ENCODE assay signal across 10 cellular contexts in the genomic region with DNA sequence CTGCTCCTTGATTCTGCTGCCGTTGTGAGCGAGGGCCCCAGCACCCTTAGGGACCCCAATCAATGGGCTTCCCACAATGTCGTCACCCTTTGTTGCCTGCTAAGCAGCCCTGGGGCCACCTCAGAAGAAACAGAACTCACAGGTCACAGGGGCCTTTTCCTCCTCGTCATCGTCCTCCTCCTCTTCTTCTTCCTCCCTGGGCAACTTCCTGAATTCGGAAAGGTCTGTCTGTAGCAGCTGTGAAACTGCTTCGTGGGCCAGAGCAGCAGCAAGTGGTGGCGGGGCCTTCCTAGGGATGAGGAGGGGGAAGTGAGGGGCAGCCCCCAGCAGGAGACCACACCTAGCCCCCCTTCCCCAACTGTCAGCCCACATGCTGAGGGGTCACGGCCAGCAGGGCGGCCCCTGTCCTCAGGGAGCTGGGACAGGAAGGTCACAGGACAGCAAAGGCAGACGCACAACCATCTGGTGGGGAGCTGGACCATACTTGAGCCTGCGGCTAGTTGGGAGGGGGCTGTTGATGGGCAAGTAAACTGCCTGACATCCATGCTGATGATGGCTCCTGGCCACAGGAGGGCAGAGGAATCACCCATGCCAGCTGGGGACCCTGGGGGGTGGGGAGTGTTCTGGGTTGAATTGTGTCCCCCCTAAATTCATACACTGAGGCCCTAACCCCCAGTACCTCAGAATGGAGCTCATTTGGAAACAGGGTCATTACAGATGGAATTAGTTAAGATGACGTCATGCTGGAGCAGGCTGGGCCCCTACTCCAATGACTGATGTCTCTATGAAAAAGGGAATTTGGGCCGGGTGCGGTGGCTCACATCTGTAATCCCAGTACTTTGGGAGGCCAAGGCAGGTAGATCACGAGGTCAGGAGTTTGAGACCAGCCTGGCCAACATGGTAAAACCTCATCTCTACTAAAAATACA. TPM values are rescaled to one million over a fixed set of nuclear protein-coding genes. Genes with fewer than 3 reads are reported as not detected.
DNase-seq lines count a peak whose midpoint lies in the region; TF ChIP-seq lines count a peak whose summit lies in the region.
"Had no signal": no experiment of that assay in that cellular context is flagged by ENCODE, and none has a peak within 500 bp of the region (broad histone marks: within the 10 kb centered on the region; RNA-seq: fewer than 3 reads in every experiment).

No MANE protein-coding gene starts in this region.

- no peak overlapping the region for H4K91ac ChIP-seq in trophoblast cell (ENCODE audit: low read depth, low read length)

- H4K20me1 ChIP-seq in smooth muscle cell (ENCODE audit: low read depth): no peaks in the 10 kb centered on the region

- peaks cover 18% of the 10 kb centered on the region for H3F3A ChIP-seq in smooth muscle cell (ENCODE audit: low read depth)

- peaks cover 4% of the 10 kb centered on the region for H3K79me1 ChIP-seq in trophoblast cell (ENCODE audit: low read length)

- H3K23ac ChIP-seq in trophoblast cell (ENCODE audit: low read length): no peak overlapping the region

- H2AFZ ChIP-seq in trophoblast cell (ENCODE audit: insufficient read depth, low read length, poor library complexity) (no peak overlapping the region), smooth muscle cell (ENCODE audit: low read depth) (no peak overlapping the region)

- no peak overlapping the region for H2BK120ac ChIP-seq in trophoblast cell (ENCODE audit: insufficient read depth, low read length, poor library complexity)

- H2AK5ac ChIP-seq in trophoblast cell (ENCODE audit: low read length): no peak overlapping the region

- H3K9me3 ChIP-seq in Peyer's patch (no peaks in the 10 kb centered on the region), esophagus squamous epithelium (no peaks in the 10 kb centered on the region), trophoblast cell (ENCODE audit: insufficient read depth, low read depth, low read length) (peaks cover 3% of the 10 kb centered on the region), smooth muscle cell (replicated peaks; ENCODE audit: low read depth) (no peaks in the 10 kb centered on the region)

- H3K4ac ChIP-seq in trophoblast cell (ENCODE audit: low read depth, low read length): no peak overlapping the region

- 71 to 77% methylated on average over 4 to 8 of the region's 16 CpGs for WGBS in esophagus squamous epithelium, 2 donors
- no CpG with 5 or more reads among the region's 16 CpGs for WGBS in trophoblast cell (ENCODE audit: extremely low coverage, insufficient coverage, insufficient read length)
- WGBS in smooth muscle cell (ENCODE audit: low lambda C conversion rate): 95% methylated on average over 16 of the region's 16 CpGs

- H3K27me3 ChIP-seq in Peyer's patch (no peaks in the 10 kb centered on the region), esophagus squamous epithelium (no peaks in the 10 kb centered on the region), trophoblast cell (ENCODE audit: insufficient read depth, low read length) (no peaks in the 10 kb centered on the region), smooth muscle cell (ENCODE audit: low read depth) (no peaks in the 10 kb centered on the region)

- peak overlapping the region; percentile 48 for H4K12ac ChIP-seq in trophoblast cell (ENCODE audit: low read depth, low read length)

- peak overlapping the region; percentile 15 to 95 (median 88) for H3K27ac ChIP-seq in Peyer's patch
- H3K27ac ChIP-seq in esophagus squamous epithelium: peak overlapping the region; percentile 92 to 96 (median 96)
- no peak overlapping the region for H3K27ac ChIP-seq in trophoblast cell (ENCODE audit: low read depth, low read length)
- H3K27ac ChIP-seq in smooth muscle cell (ENCODE audit: low read depth): no peak overlapping the region

- DNase-seq in CMK (ENCODE audit: low read depth): peak; percentile 47
- DNase-seq in Peyer's patch: no peak
- no peak for DNase-seq in esophagus squamous epithelium (lab: John Stamatoyannopoulos, UW)
- DNase-seq in trophoblast cell: peak; percentile 9 to 12
- no peak for DNase-seq in smooth muscle cell (lab: John Stamatoyannopoulos, UW; ENCODE audit: unreplicated experiment)
- no peak for DNase-seq in nucleus accumbens (lab: John Stamatoyannopoulos, UW)
- no peak for DNase-seq in OCI-M1 (lab: John Stamatoyannopoulos, UW)
- DNase-seq in AG20443 (ENCODE audit: low spot score): no peak
- DNase-seq: activated CD4-positive, CD25-positive, alpha-beta regulatory T cell treated with anti-CD3 and anti-CD28 coated beads, Interleukin-2, amount 50 U/mL, for 72 hours; NCI-H1092 had no signal

- peaks cover 0 to 6% (median 0%) of the 10 kb centered on the region in 3 donors for H3K36me3 ChIP-seq in Peyer's patch
- peaks cover 5 to 58% (median 10%) of the 10 kb centered on the region in 3 donors for H3K36me3 ChIP-seq in esophagus squamous epithelium
- H3K36me3 ChIP-seq in trophoblast cell (ENCODE audit: control insufficient read depth in 1 of 2, insufficient read depth in 2 of 2, low read length in 2 of 2): peaks cover 32 to 38% of the 10 kb centered on the region in 2 experiments
- no peaks in the 10 kb centered on the region for H3K36me3 ChIP-seq in smooth muscle cell (ENCODE audit: low read depth)

- H3K79me2 ChIP-seq in trophoblast cell (ENCODE audit: control insufficient read depth, insufficient read depth, low read length, poor library complexity) (peaks cover 3% of the 10 kb centered on the region), smooth muscle cell (ENCODE audit: low read depth) (no peaks in the 10 kb centered on the region)

- H2BK5ac ChIP-seq in trophoblast cell (ENCODE audit: low read depth, low read length, poor library complexity): no peak overlapping the region

- H3K4me1 ChIP-seq in Peyer's patch (peaks cover 0 to 55% (median 5%) of the 10 kb centered on the region in 4 donors), esophagus squamous epithelium (peaks cover 56 to 95% (median 82%) of the 10 kb centered on the region in 3 donors), trophoblast cell (ENCODE audit: control insufficient read depth in 1 of 2, insufficient read depth in 2 of 2, low read length in 2 of 2) (peaks cover 5 to 10% of the 10 kb centered on the region in 2 experiments), smooth muscle cell (ENCODE audit: low read depth) (peaks cover 6% of the 10 kb centered on the region)

- H3K18ac ChIP-seq in trophoblast cell (ENCODE audit: low read length): no peak overlapping the region

- no peak overlapping the region for H3K9ac ChIP-seq in trophoblast cell (ENCODE audit: low read length)
- H3K9ac ChIP-seq in smooth muscle cell (ENCODE audit: low read depth): no peak overlapping the region

- H2BK12ac ChIP-seq in trophoblast cell (ENCODE audit: low read length): no peak overlapping the region

- H4K8ac ChIP-seq in trophoblast cell (ENCODE audit: low read depth, low read length): no peak overlapping the region

- no peak for TF ChIP-seq POLR2A in Peyer's patch (IDR thresholded peaks at IDR 0.05)
- TF ChIP-seq POLR2A in esophagus squamous epithelium (IDR thresholded peaks at IDR 0.05): peak in 1 of 4 donors; percentile 21

- no peak overlapping the region for H3K4me3 ChIP-seq in Peyer's patch
- H3K4me3 ChIP-seq in esophagus squamous epithelium: no peak overlapping the region
- H3K4me3 ChIP-seq in trophoblast cell (ENCODE audit: low read depth, low read length): no peak overlapping the region
- H3K4me3 ChIP-seq in smooth muscle cell: no peak overlapping the region

- intact Hi-C loops in esophagus squamous epithelium (cut with DNase I): loop anchor here (2.0 to 5.0 kb wide), 2 partner anchors 13 to 227 kb away; a partner anchor contains a TSS

- TF ChIP-seq CTCF in Peyer's patch (IDR thresholded peaks at IDR 0.05) (no peak), esophagus squamous epithelium (IDR thresholded peaks at IDR 0.05) (no peak), smooth muscle cell (IDR thresholded peaks at IDR 0.05; ENCODE audit: borderline replicate concordance, insufficient read depth, poor library complexity, severe bottlenecking) (no peak)

- H3K14ac ChIP-seq in trophoblast cell (ENCODE audit: low read length): no peak overlapping the region

- no peak overlapping the region for H3K4me2 ChIP-seq in trophoblast cell (ENCODE audit: low read length)
- H3K4me2 ChIP-seq in smooth muscle cell: no peak overlapping the region

RNA-seq across cellular contexts. Expression of a gene that starts 13.0 kb away (rescaled TPM):
- total RNA-seq in Peyer's patch: 10 to 100 TPM; 13.8 to 28.9 (median 21.0) TPM
- 10 to 100 TPM; 22.2 to 39.7 (median 25.9) TPM for total RNA-seq in esophagus squamous epithelium
- polyA plus RNA-seq in trophoblast cell (2013): 10.9 TPM in 2 replicates
- total RNA-seq in smooth muscle cell: 11.8 and 14.8 TPM in 2 replicates
- 12.5 and 15.2 TPM in 2 replicates for polyA plus RNA-seq in smooth muscle cell

RNA-seq across cellular contexts. Expression of a gene that starts 42.9 kb away (rescaled TPM):
- total RNA-seq in Peyer's patch (10 to 100 TPM; 53.6 to 91.6 (median 80.2) TPM), esophagus squamous epithelium (10 to 100 TPM in 3 of 4 donors, 1 to 10 TPM in 1; 4.6 to 36.6 (median 23.4) TPM), smooth muscle cell (15.2 and 17.3 TPM in 2 replicates)
- polyA plus RNA-seq in trophoblast cell (2013): 21.5 and 22.7 TPM in 2 replicates
- 17.6 and 26.7 TPM in 2 replicates for polyA plus RNA-seq in smooth muscle cell

Comparison
In these comparisons a context has a peak if more than half of its experiments do, and no peak if none do; other contexts are left out.
1. DNase-seq: peak in CMK (single experiment) and trophoblast cell (2 of 2); none in Peyer's patch (0 of 3), esophagus squamous epithelium (single experiment), smooth muscle cell (single experiment), nucleus accumbens (0 of 56), OCI-M1 (single experiment) and AG20443 (single experiment).
2. H3K27ac ChIP-seq: peak in Peyer's patch (4 of 4) and esophagus squamous epithelium (4 of 4); none in trophoblast cell (single experiment) and smooth muscle cell (single experiment).